Comparison of ENCODE assay signal across 9 cellular contexts in the genomic region with DNA sequence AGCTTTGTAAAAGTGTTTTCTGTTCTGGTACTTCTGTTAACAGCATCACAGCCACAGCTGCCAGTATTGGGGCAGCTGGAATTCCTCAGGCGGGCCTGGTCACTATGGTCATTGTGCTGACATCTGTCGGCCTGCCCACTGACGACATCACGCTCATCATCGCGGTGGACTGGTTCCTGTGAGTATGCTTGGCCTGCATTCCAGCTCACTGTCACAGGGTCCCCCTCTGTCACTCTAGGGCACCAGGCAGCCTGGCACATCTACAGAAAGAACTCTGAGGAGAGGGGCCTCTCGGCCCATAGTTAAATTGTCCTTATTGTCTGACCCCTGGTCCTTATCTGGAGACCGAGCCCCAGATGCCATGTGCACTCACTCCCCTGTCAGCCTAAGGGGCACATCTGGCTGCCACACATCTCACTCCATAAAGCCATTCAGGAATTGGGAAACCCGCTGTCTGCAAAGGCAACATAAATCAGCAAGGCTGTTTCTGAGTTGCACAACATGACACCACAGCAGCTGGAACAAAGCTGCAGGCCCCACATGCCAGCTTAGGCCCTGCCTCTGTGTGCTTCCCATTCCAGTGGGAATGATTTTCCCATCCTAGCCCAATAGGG.
DNase-seq lines count a peak whose midpoint lies in the region; ATAC-seq and TF ChIP-seq lines count a peak whose summit lies in the region.
"Had no signal": no experiment of that assay in that cellular context is flagged by ENCODE, and none has a peak within 500 bp of the region (broad histone marks: within the 10 kb centered on the region; RNA-seq: fewer than 3 reads in every experiment).

No MANE protein-coding gene starts in this region.

- H3K4me3 ChIP-seq in sigmoid colon: no peak overlapping the region

- 84 to 87% methylated on average over 9 of the region's 9 CpGs for WGBS in sigmoid colon, 2 donors

- no peak for TF ChIP-seq POLR2A in sigmoid colon (IDR thresholded peaks at IDR 0.05)

- TF ChIP-seq CTCF in sigmoid colon (IDR thresholded peaks at IDR 0.05): no peak

- no peaks in the 10 kb centered on the region for H3K27me3 ChIP-seq in sigmoid colon

- ATAC-seq in HG03095 (IDR thresholded peaks at IDR 0.05; ENCODE audit: unreplicated experiment): no peak

- no peaks in the 10 kb centered on the region for H3K9me3 Mint-ChIP-seq in activated T-helper 1 cell treated with anti-CD3 and anti-CD28 coated beads, Interleukin-12 subunit alpha, Interleukin-12 subunit beta, Interleukin-2, Interleukin-4 antibody, amounts not matched to agents 30 ng/mL and 10 ng/mL and 1 ng/mL, durations not matched to agents 14 hours and 24 hours and 36 hours

- no peaks in the 10 kb centered on the region for H3K9me3 ChIP-seq in sigmoid colon

- no peaks in the 10 kb centered on the region for H3K36me3 ChIP-seq in sigmoid colon

- H3K4me1 ChIP-seq in sigmoid colon: no peaks in the 10 kb centered on the region

- DNase-seq in GM04503 (ENCODE audit: low read depth): peak; percentile 79
- peak; percentile 93 for DNase-seq in amniotic epithelial cell (ENCODE audit: low read depth)
- DNase-seq in hypothalamus (lab: John Stamatoyannopoulos, UW): peak in 38 of 51 donors; percentile 18 to 84 (median 64)
- DNase-seq in sigmoid colon: peak; percentile 70
- DNase-seq in activated T-cell treated with anti-CD3 and anti-CD28 coated beads, Interleukin-2, amount 50 U/mL, for 48 hours: no peak
- no peak for DNase-seq in activated T-helper 1 cell treated with anti-CD3 and anti-CD28 coated beads, Interleukin-12 subunit alpha, Interleukin-12 subunit beta, Interleukin-2, Interleukin-4 antibody, amounts not matched to agents 30 ng/mL and 10 ng/mL and 1 ng/mL, durations not matched to agents 14 hours and 24 hours and 36 hours (ENCODE audit: low spot score)
- DNase-seq in NCI-H526 treated with DMSO at 0.1 percent for 48 hours (lab: John Stamatoyannopoulos, UW): no peak
- DNase-seq: NCI-H2171 treated with DMSO at 0.1 percent for 48 hours had no signal

- H3K4me1 Mint-ChIP-seq in activated T-helper 1 cell treated with anti-CD3 and anti-CD28 coated beads, Interleukin-12 subunit alpha, Interleukin-12 subunit beta, Interleukin-2, Interleukin-4 antibody, amounts not matched to agents 30 ng/mL and 10 ng/mL and 1 ng/mL, durations not matched to agents 14 hours and 24 hours and 36 hours (ENCODE audit: low read depth): no peaks in the 10 kb centered on the region

- no peak overlapping the region for H3K27ac Mint-ChIP-seq in activated T-helper 1 cell treated with anti-CD3 and anti-CD28 coated beads, Interleukin-12 subunit alpha, Interleukin-12 subunit beta, Interleukin-2, Interleukin-4 antibody, amounts not matched to agents 30 ng/mL and 10 ng/mL and 1 ng/mL, durations not matched to agents 14 hours and 24 hours and 36 hours

- no peaks in the 10 kb centered on the region for H3K36me3 Mint-ChIP-seq in activated T-helper 1 cell treated with anti-CD3 and anti-CD28 coated beads, Interleukin-12 subunit alpha, Interleukin-12 subunit beta, Interleukin-2, Interleukin-4 antibody, amounts not matched to agents 30 ng/mL and 10 ng/mL and 1 ng/mL, durations not matched to agents 14 hours and 24 hours and 36 hours (ENCODE audit: low read depth)

- H3K27ac ChIP-seq in sigmoid colon: peak overlapping the region in 1 of 4 donors; percentile 19

- intact Hi-C loops in sigmoid colon (cut with DNase I): no loop called here
- intact Hi-C loops in activated T-helper 1 cell treated with anti-CD3 and anti-CD28 coated beads, Interleukin-12 subunit alpha, Interleukin-12 subunit beta, Interleukin-2, Interleukin-4 antibody, amounts not matched to agents 30 ng/mL and 10 ng/mL and 1 ng/mL, durations not matched to agents 14 hours and 24 hours and 36 hours (cut with micrococcal nuclease): no loop called here

- H3K27me3 Mint-ChIP-seq in activated T-helper 1 cell treated with anti-CD3 and anti-CD28 coated beads, Interleukin-12 subunit alpha, Interleukin-12 subunit beta, Interleukin-2, Interleukin-4 antibody, amounts not matched to agents 30 ng/mL and 10 ng/mL and 1 ng/mL, durations not matched to agents 14 hours and 24 hours and 36 hours (ENCODE audit: insufficient read depth): no peaks in the 10 kb centered on the region

- no peak for TF ChIP-seq EP300 in sigmoid colon (IDR thresholded peaks at IDR 0.05)

- H3K4me3 Mint-ChIP-seq in activated T-helper 1 cell treated with anti-CD3 and anti-CD28 coated beads, Interleukin-12 subunit alpha, Interleukin-12 subunit beta, Interleukin-2, Interleukin-4 antibody, amounts not matched to agents 30 ng/mL and 10 ng/mL and 1 ng/mL, durations not matched to agents 14 hours and 24 hours and 36 hours: no peak overlapping the region

Comparison
In these comparisons a context has a peak if more than half of its experiments do, and no peak if none do; other contexts are left out.
1. DNase-seq: peak in GM04503 (single experiment), amniotic epithelial cell (single experiment), hypothalamus (38 of 51) and sigmoid colon (single experiment); none in activated T-cell treated with anti-CD3 and anti-CD28 coated beads, Interleukin-2, amount 50 U/mL, for 48 hours (0 of 2), activated T-helper 1 cell treated with anti-CD3 and anti-CD28 coated beads, Interleukin-12 subunit alpha, Interleukin-12 subunit beta, Interleukin-2, Interleukin-4 antibody, amounts not matched to agents 30 ng/mL and 10 ng/mL and 1 ng/mL, durations not matched to agents 14 hours and 24 hours and 36 hours (single experiment) and NCI-H526 treated with DMSO at 0.1 percent for 48 hours (single experiment).